In genomic region chr2:218063541-218064295, GRCh38 we compare ENCODE assay signal across 12 cellular contexts. TPM values are rescaled to one million over a fixed set of nuclear protein-coding genes. Genes with fewer than 3 reads are reported as not detected.
A peak's percentile ranks its signal among the peaks of the same experiment; 100 is the strongest.
DNase-seq lines count a peak whose midpoint lies in the region; ATAC-seq and TF ChIP-seq lines count a peak whose summit lies in the region.
"Had no signal": no experiment of that assay in that cellular context is flagged by ENCODE, and none has a peak within 500 bp of the region (broad histone marks: within the 10 kb centered on the region; RNA-seq: fewer than 3 reads in every experiment).

No MANE protein-coding gene starts in this region.

- peak; percentile 90 for DNase-seq in esophagus muscularis mucosa (ENCODE audit: extremely low spot score)
- no peak for DNase-seq in activated T-cell treated with anti-CD3 and anti-CD28 coated beads, Interleukin-2, amount 50 U/mL, for 72 hours
- no peak for DNase-seq in NCI-H128 (lab: John Stamatoyannopoulos, UW; ENCODE audit: unreplicated experiment)
- no peak for DNase-seq in DMS153 (lab: John Stamatoyannopoulos, UW)
- DNase-seq in MM.1S = no peak
- DNase-seq: activated CD4-positive, alpha-beta T cell treated with anti-CD3 and anti-CD28 coated beads for 1 hour; ovary; PC-9 had no signal

- H3K9ac ChIP-seq in MM.1S (ENCODE audit: low read length) = no peak overlapping the region

- H3K27ac Mint-ChIP-seq in activated T-cell treated with anti-CD3 and anti-CD28 coated beads, Interleukin-2, amount 50 U/mL, for 72 hours = no peak overlapping the region

- H3K9me3 Mint-ChIP-seq in activated T-cell treated with anti-CD3 and anti-CD28 coated beads, Interleukin-2, amount 50 U/mL, for 72 hours = no peaks in the 10 kb centered on the region

- no peak for TF ChIP-seq CTCF in esophagus muscularis mucosa (IDR thresholded peaks at IDR 0.05)
- no peak for TF ChIP-seq CTCF in MM.1S (IDR thresholded peaks at IDR 0.05; ENCODE audit: low read length)

- H3K27ac ChIP-seq in esophagus muscularis mucosa (replicated peaks in 1 of 4) = no peak overlapping the region
- no peak overlapping the region for H3K27ac ChIP-seq in MM.1S (ENCODE audit: low read length)
- H3K27ac ChIP-seq: ovary, PC-9 had no signal

- H3K36me3 ChIP-seq in esophagus muscularis mucosa (no peaks in the 10 kb centered on the region), MM.1S (replicated peaks; ENCODE audit: insufficient read depth, low read length) (no peaks in the 10 kb centered on the region)
- H3K36me3 ChIP-seq: ovary had no signal

- H3K4me1 ChIP-seq in esophagus muscularis mucosa = peaks cover 0 to 6% (median 4%) of the 10 kb centered on the region in 4 donors
- 0 out of 2 replicates have a peak, but pooled peaks cover 3% of the 10 kb centered on the region for H3K4me1 ChIP-seq in MM.1S (ENCODE audit: low read length)

- peaks cover 34% of the 10 kb centered on the region for H3K27me3 Mint-ChIP-seq in activated T-cell treated with anti-CD3 and anti-CD28 coated beads, Interleukin-2, amount 50 U/mL, for 72 hours (ENCODE audit: low read depth)

- WGBS in esophagus muscularis mucosa = 75% methylated on average over 11 of the region's 11 CpGs

- no peaks in the 10 kb centered on the region for H3F3A ChIP-seq in MM.1S (ENCODE audit: insufficient read depth, low read length)

- H3K4me1 Mint-ChIP-seq in activated T-cell treated with anti-CD3 and anti-CD28 coated beads, Interleukin-2, amount 50 U/mL, for 72 hours (ENCODE audit: low read depth) = no peaks in the 10 kb centered on the region

- no peaks in the 10 kb centered on the region for H3K79me2 ChIP-seq in MM.1S (ENCODE audit: low read length)

- H4K20me1 ChIP-seq in MM.1S (ENCODE audit: insufficient read depth, low read length) = no peaks in the 10 kb centered on the region

- no peaks in the 10 kb centered on the region for H3K9me2 ChIP-seq in MM.1S (replicated peaks; ENCODE audit: insufficient read depth, low read length)

- H3K4me3 ChIP-seq in esophagus muscularis mucosa (no peak overlapping the region), MM.1S (ENCODE audit: low read length) (no peak overlapping the region)
- H3K4me3 ChIP-seq: ovary, PC-9 had no signal

- ATAC-seq in GM18508 (IDR thresholded peaks at IDR 0.05; ENCODE audit: insufficient read depth, unreplicated experiment) (peak; percentile 50), GM21423 (IDR thresholded peaks at IDR 0.05; ENCODE audit: unreplicated experiment) (peak; percentile 57), HG03196 (IDR thresholded peaks at IDR 0.05; ENCODE audit: unreplicated experiment) (peak; percentile 62)
- no peak for ATAC-seq in activated T-cell treated with anti-CD3 and anti-CD28 coated beads, Interleukin-2, amount 50 U/mL, for 72 hours (replicated peaks in 1 of 2)

- no peaks in the 10 kb centered on the region for H3K9me3 ChIP-seq in esophagus muscularis mucosa
- no peaks in the 10 kb centered on the region for H3K9me3 ChIP-seq in MM.1S (replicated peaks; ENCODE audit: insufficient read depth, low read length)
- H3K9me3 ChIP-seq: ovary had no signal

- intact Hi-C loops in esophagus muscularis mucosa (cut with DNase I) = no loop called here

- H3K27me3 ChIP-seq in esophagus muscularis mucosa (peaks cover 0 to 26% (median 0%) of the 10 kb centered on the region in 4 donors), MM.1S (replicated peaks; ENCODE audit: insufficient read depth, low read length) (no peaks in the 10 kb centered on the region)
- H3K27me3 ChIP-seq: ovary had no signal

- H3K4me2 ChIP-seq in MM.1S (ENCODE audit: low read depth, low read length) = no peak overlapping the region
- H3K4me2 ChIP-seq: PC-9 had no signal

- no peak for TF ChIP-seq EP300 in esophagus muscularis mucosa (IDR thresholded peaks at IDR 0.05)

- no peaks in the 10 kb centered on the region for H3K36me3 Mint-ChIP-seq in activated T-cell treated with anti-CD3 and anti-CD28 coated beads, Interleukin-2, amount 50 U/mL, for 72 hours (ENCODE audit: insufficient read depth in 2 of 2)

- H3K4me3 Mint-ChIP-seq in activated T-cell treated with anti-CD3 and anti-CD28 coated beads, Interleukin-2, amount 50 U/mL, for 72 hours = no peak overlapping the region

- H2AFZ ChIP-seq in MM.1S (ENCODE audit: low read length) = no peak overlapping the region
- H2AFZ ChIP-seq: PC-9 had no signal

- TF ChIP-seq POLR2A in esophagus muscularis mucosa (IDR thresholded peaks at IDR 0.05; ENCODE audit: low read depth) = no peak

RNA-seq across cellular contexts. Expression of gene RUFY4, which starts 5.3 kb away (rescaled TPM):
- total RNA-seq in esophagus muscularis mucosa = under 1 TPM in 1 of 4 donors, not detected in 3; 0.11 TPM
- total RNA-seq in activated T-cell treated with anti-CD3 and anti-CD28 coated beads, Interleukin-2, amount 50 U/mL, for 72 hours = 1 to 10 TPM in 1 of 2 donors, under 1 TPM in 1; 0.84 to 1.9 TPM
- total RNA-seq: H4, PC-9 had no signal

Comparison
In these comparisons a context has a peak if more than half of its experiments do, and no peak if none do; other contexts are left out.
1. ATAC-seq: peak in GM18508 (single experiment), GM21423 (single experiment) and HG03196 (single experiment); none in activated T-cell treated with anti-CD3 and anti-CD28 coated beads, Interleukin-2, amount 50 U/mL, for 72 hours (0 of 2).